ENCODE assay signal across 1 cellular context in genomic region chr9:21001581-21001980, GRCh38.
TF ChIP-seq lines count a peak whose summit lies in the region.

No MANE protein-coding gene starts in this region.

TF ChIP-seq in SK-N-SH treated with all-trans-retinoic acid at 6 μM for 48 hours, 23 proteins besides CTCF, POLR2A, EP300 and RAD21 (continued from another document):
- no peak for TF ChIP-seq ISL1 (CRISPR knock-in tag; IDR thresholded peaks at IDR 0.05)
TF ChIP-seq in SK-N-SH treated with all-trans-retinoic acid at 6 μM for 48 hours: peak in this region for 0.
